In the genomic region with DNA sequence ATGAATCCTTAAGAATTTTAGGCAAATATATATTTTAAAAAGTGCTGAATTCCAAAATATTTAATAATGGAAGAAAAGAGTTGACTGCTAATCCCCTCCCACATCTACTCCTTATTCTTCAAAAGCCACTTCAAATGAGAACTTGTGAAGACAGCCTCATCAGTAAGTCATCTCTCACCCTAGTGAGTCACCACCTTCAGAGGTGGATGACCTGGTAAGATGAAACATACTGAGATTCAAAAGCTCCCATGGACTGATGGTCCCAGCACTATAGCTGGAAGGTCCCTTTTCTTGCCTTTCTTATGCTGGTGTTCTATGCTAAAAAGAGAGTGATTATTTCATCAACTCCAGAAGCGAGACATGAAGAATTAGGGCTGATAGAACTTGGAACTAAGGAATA, we compare ENCODE assay signal across 14 cellular contexts. TPM values are rescaled to one million over a fixed set of nuclear protein-coding genes. Genes with fewer than 3 reads are reported as not detected.
DNase-seq lines count a peak whose midpoint lies in the region; ATAC-seq and TF ChIP-seq lines count a peak whose summit lies in the region.
"Had no signal": no experiment of that assay in that cellular context is flagged by ENCODE, and none has a peak within 500 bp of the region (broad histone marks: within the 10 kb centered on the region; RNA-seq: fewer than 3 reads in every experiment).

No MANE protein-coding gene starts in this region.

- DNase-seq in GM10266 (ENCODE audit: extremely low spot score) = peak; percentile 10
- peak; percentile 23 for DNase-seq in HPDE6-E6E7 (ENCODE audit: extremely low spot score)
- DNase-seq in foreskin fibroblast = peak; percentile 20 to 57
- DNase-seq in HT-29 (ENCODE audit: low spot score) = no peak
- no peak for DNase-seq in retina
- DNase-seq in activated CD8-positive, alpha-beta memory T cell treated with anti-CD3 and anti-CD28 coated beads for 24 hours = no peak
- DNase-seq: amygdala; Calu3; effector CD4-positive, alpha-beta T cell; lower lobe of right lung; NCI-H2029; T-cell had no signal

- H3K4me3 ChIP-seq in foreskin fibroblast (ENCODE audit: low read depth in 1 of 2, low read length in 2 of 2) = no peak overlapping the region
- H3K4me3 ChIP-seq: K562, lower lobe of right lung had no signal

- ATAC-seq in GM19463 (IDR thresholded peaks at IDR 0.05; ENCODE audit: unreplicated experiment) = peak; percentile 83
- ATAC-seq: K562, lower lobe of right lung, T-cell had no signal

- no peak for TF ChIP-seq CTCF in GM10266 (IDR thresholded peaks at IDR 0.05; ENCODE audit: control insufficient read depth, insufficient read depth, low read depth, missing control alignments)
- TF ChIP-seq CTCF in foreskin fibroblast (IDR thresholded peaks at IDR 0.05; ENCODE audit: low read depth, low read length) = no peak

RNA-seq across cellular contexts. Expression of gene SPDL1, which starts 37.8 kb away (rescaled TPM):
- total RNA-seq in HT-29 (2014; rRNA removed; shearing (Covaris generic)) = 11.5 and 13.1 TPM in 2 replicates

Comparison
In these comparisons a context has a peak if more than half of its experiments do, and no peak if none do; other contexts are left out.
1. DNase-seq: peak in GM10266 (single experiment), HPDE6-E6E7 (single experiment) and foreskin fibroblast (2 of 2); none in HT-29 (single experiment), retina (single experiment) and activated CD8-positive, alpha-beta memory T cell treated with anti-CD3 and anti-CD28 coated beads for 24 hours (single experiment).